In the genomic region with DNA sequence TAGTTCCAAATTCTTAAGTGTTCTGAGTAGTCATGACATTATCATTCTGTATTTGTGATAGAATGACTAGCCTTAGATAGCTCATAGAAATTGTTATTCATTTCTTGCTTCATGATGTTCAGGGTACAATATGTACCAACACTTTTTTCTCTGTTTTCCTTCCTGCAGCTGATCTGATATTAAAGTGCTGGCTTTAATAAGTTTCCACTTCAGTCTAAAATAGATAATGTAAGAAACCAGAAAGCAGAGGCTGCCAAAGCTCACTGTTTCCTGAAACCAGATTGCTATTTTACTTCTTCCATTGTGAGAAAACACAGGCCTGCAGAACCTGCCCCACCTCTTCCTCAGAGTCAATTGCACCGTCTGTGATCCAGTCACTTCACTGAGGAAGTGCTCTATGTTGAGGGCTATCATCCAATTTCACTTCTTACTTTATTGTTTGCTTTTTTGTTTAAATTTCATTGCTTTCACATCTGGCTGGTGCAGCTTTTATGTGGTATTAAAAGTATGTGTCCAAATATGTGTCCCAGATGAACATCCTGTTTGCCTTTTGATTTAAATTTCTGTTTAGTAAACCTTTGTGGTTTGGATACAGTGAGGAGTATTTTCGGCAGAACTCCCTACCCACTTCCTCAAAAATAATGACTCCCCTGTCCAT, we compare ENCODE assay signal across 8 cellular contexts.
A peak's percentile ranks its signal among the peaks of the same experiment; 100 is the strongest.
DNase-seq lines count a peak whose midpoint lies in the region; ATAC-seq, FAIRE-seq and TF ChIP-seq lines count a peak whose summit lies in the region.

No MANE protein-coding gene starts in this region.

- H3K4me1 Mint-ChIP-seq in neural progenitor cell: peaks cover 8% of the 10 kb centered on the region

- H3K9ac ChIP-seq in MM.1S (ENCODE audit: low read length): peak overlapping the region; percentile 0; the same call in 1 of the 2 replicates
- peak overlapping the region; percentile 58 for H3K9ac ChIP-seq in endothelial cell of umbilical vein (replicated peaks; ENCODE audit: extremely low read depth, insufficient read depth, low read length)
- no peak overlapping the region for H3K9ac ChIP-seq in neural progenitor cell

- H3K79me2 ChIP-seq in MM.1S (ENCODE audit: low read length) (no peaks in the 10 kb centered on the region), endothelial cell of umbilical vein (ENCODE audit: control insufficient read depth, insufficient read depth, low read length) (no peaks in the 10 kb centered on the region), neural progenitor cell (ENCODE audit: low read depth) (no peaks in the 10 kb centered on the region)

- H3K36me3 ChIP-seq in MM.1S (replicated peaks; ENCODE audit: insufficient read depth, low read length) (no peaks in the 10 kb centered on the region), endothelial cell of umbilical vein (ENCODE audit: control insufficient read depth in 2 of 2, extremely low read depth in 1 of 2, insufficient read depth in 2 of 2, low read length in 2 of 2) (no peaks in the 10 kb centered on the region), neural progenitor cell (no peaks in the 10 kb centered on the region)

- H3K9me3 ChIP-seq in MM.1S (replicated peaks; ENCODE audit: insufficient read depth, low read length) (no peaks in the 10 kb centered on the region), endothelial cell of umbilical vein (replicated peaks; ENCODE audit: control insufficient read depth, insufficient read depth, low read length) (no peaks in the 10 kb centered on the region), neural progenitor cell (ENCODE audit: low read depth) (no peaks in the 10 kb centered on the region)

- peak; percentile 83 for ATAC-seq in GM19324 (IDR thresholded peaks at IDR 0.05; ENCODE audit: low FRiP score, unreplicated experiment)

- no peak overlapping the region for H3K4me3 Mint-ChIP-seq in neural progenitor cell

- dilution Hi-C loops in endothelial cell of umbilical vein (cut with MboI; ENCODE audit: extremely low pct_ligation_motif_present, low sequenced_read_pairs): no loop called here

- peak; percentile 80 for DNase-seq in MM.1S
- peak; percentile 90 for DNase-seq in endothelial cell of umbilical vein (ENCODE audit: low read depth, low spot score)
- no peak for DNase-seq in neural progenitor cell (ENCODE audit: low spot score)
- DNase-seq in NCI-H2196 (lab: John Stamatoyannopoulos, UW; ENCODE audit: unreplicated experiment): no peak
- no peak for DNase-seq in stimulated activated CD4-positive, alpha-beta T cell treated with anti-CD3 and anti-CD28 coated beads, Interleukin-4, amount 100 ng/mL, for 24 hours
- DNase-seq in NCI-H510A (lab: John Stamatoyannopoulos, UW): no peak
- DNase-seq in NCI-H1092 (lab: John Stamatoyannopoulos, UW): no peak

- H3K4me3 ChIP-seq in MM.1S (ENCODE audit: low read length) (no peak overlapping the region), endothelial cell of umbilical vein (replicated peaks in 1 of 3; ENCODE audit: insufficient read depth in 1 of 3, low read depth in 1 of 3, low read length in 3 of 3) (peak overlapping the region in 1 of 3 experiments; percentile 3), neural progenitor cell (no peak overlapping the region)

- H3K36me3 Mint-ChIP-seq in neural progenitor cell: no peaks in the 10 kb centered on the region

- no peaks in the 10 kb centered on the region for H3K9me2 ChIP-seq in MM.1S (replicated peaks; ENCODE audit: insufficient read depth, low read length)

- CTCF ChIA-PET in endothelial cell of umbilical vein (lab: Charles Lee): interaction anchor here (0.8 to 1.3 kb wide), 2 partner anchors 29 to 287 kb away, joined by 4 to 5 read pairs; no protein-coding TSS in a partner anchor

- POLR2A ChIA-PET in endothelial cell of umbilical vein (lab: Charles Lee): no interaction called here

- H3K9me3 Mint-ChIP-seq in neural progenitor cell: peaks cover 6% of the 10 kb centered on the region

- peak overlapping the region; percentile 41; the same call in 1 of the 2 replicates for H3K27ac ChIP-seq in MM.1S (ENCODE audit: low read length)
- peak overlapping the region; percentile 39 for H3K27ac ChIP-seq in endothelial cell of umbilical vein (ENCODE audit: insufficient read depth, low read depth, low read length)
- no peak overlapping the region for H3K27ac ChIP-seq in neural progenitor cell

- H3K27me3 ChIP-seq in MM.1S (replicated peaks; ENCODE audit: insufficient read depth, low read length): no peaks in the 10 kb centered on the region
- no peaks in the 10 kb centered on the region for H3K27me3 ChIP-seq in endothelial cell of umbilical vein (ENCODE audit: control insufficient read depth in 2 of 2, insufficient read depth in 2 of 2, low read length in 2 of 2)
- no peaks in the 10 kb centered on the region for H3K27me3 ChIP-seq in neural progenitor cell

- peaks cover 2% of the 10 kb centered on the region for H3K27me3 Mint-ChIP-seq in neural progenitor cell (ENCODE audit: insufficient read depth, low read depth)

- TF ChIP-seq CTCF in MM.1S (IDR thresholded peaks at IDR 0.05; ENCODE audit: low read length) (no peak), endothelial cell of umbilical vein (IDR thresholded peaks at IDR 0.05; ENCODE audit: extremely low read depth in 1 of 2, insufficient read depth in 1 of 2, low read depth in 1 of 2, low read length in 2 of 2) (no peak), neural progenitor cell (IDR thresholded peaks at IDR 0.05) (no peak)

- H3K4me2 ChIP-seq in MM.1S (ENCODE audit: low read depth, low read length) (peak overlapping the region; percentile 37), endothelial cell of umbilical vein (ENCODE audit: insufficient read depth, low read length) (peak overlapping the region; percentile 48), neural progenitor cell (no peak overlapping the region)

- TSS peak; percentile 93 for BruUV-seq in endothelial cell of umbilical vein (replicated peaks; lab: Mats Ljungman, UMichigan)

- intact Hi-C loops in endothelial cell of umbilical vein (cut with micrococcal nuclease): loop anchor here (1.0 to 2.0 kb wide), 3 partner anchors 51 to 138 kb away; no protein-coding TSS in a partner anchor

- H3K4me1 ChIP-seq in MM.1S (ENCODE audit: low read length) (peaks cover 19% of the 10 kb centered on the region), endothelial cell of umbilical vein (ENCODE audit: control insufficient read depth, extremely low read depth, insufficient read depth, low read length) (peaks cover 19% of the 10 kb centered on the region), neural progenitor cell (peaks cover 8% of the 10 kb centered on the region)

- H4K20me1 ChIP-seq in MM.1S (ENCODE audit: insufficient read depth, low read length): no peaks in the 10 kb centered on the region
- H4K20me1 ChIP-seq in endothelial cell of umbilical vein (replicated peaks; ENCODE audit: control insufficient read depth, extremely low read depth, insufficient read depth, low read length): no peaks in the 10 kb centered on the region
- no peaks in the 10 kb centered on the region for H4K20me1 ChIP-seq in neural progenitor cell (ENCODE audit: low read depth)

- H3K9me1 ChIP-seq in endothelial cell of umbilical vein (replicated peaks; ENCODE audit: control insufficient read depth, extremely low read depth, insufficient read depth, low read length): no peaks in the 10 kb centered on the region

- FAIRE-seq in endothelial cell of umbilical vein (lab: Jason Lieb, UNC): peak; percentile 28

- TF ChIP-seq POLR2A in endothelial cell of umbilical vein (IDR thresholded peaks at IDR 0.05; ENCODE audit: low read depth, low read length): no peak

- 0 out of 2 replicates have a peak overlapping the region, but pooled peaks have one; percentile 23 for H2AFZ ChIP-seq in MM.1S (ENCODE audit: low read length)
- peak overlapping the region; percentile 95 for H2AFZ ChIP-seq in endothelial cell of umbilical vein (ENCODE audit: low read depth, low read length)
- peak overlapping the region; percentile 10 for H2AFZ ChIP-seq in neural progenitor cell (replicated peaks)

- peaks cover 12% of the 10 kb centered on the region for H3F3A ChIP-seq in MM.1S (ENCODE audit: insufficient read depth, low read length)
- H3F3A ChIP-seq in neural progenitor cell (ENCODE audit: low read depth): no peaks in the 10 kb centered on the region

- no peak overlapping the region for H3K27ac Mint-ChIP-seq in neural progenitor cell

TF ChIP-seq in endothelial cell of umbilical vein, 7 proteins besides CTCF, POLR2A, EP300 and RAD21:
- TF ChIP-seq GATA2 (IDR thresholded peaks at IDR 0.05; ENCODE audit: insufficient read depth, insufficient read length, low read depth, low read length) (peak; percentile 11), POLR2AphosphoS5 (IDR thresholded peaks at IDR 0.05; ENCODE audit: insufficient read depth, low read depth, low read length) (no peak), FOS (IDR thresholded peaks at IDR 0.05; ENCODE audit: borderline replicate concordance, insufficient read depth, low read length) (peak; percentile 7)

Comparison
In these comparisons a context has a peak if more than half of its experiments do, and no peak if none do; other contexts are left out.
1. DNase-seq: peak in MM.1S (single experiment) and endothelial cell of umbilical vein (single experiment); none in neural progenitor cell (single experiment), NCI-H2196 (single experiment), stimulated activated CD4-positive, alpha-beta T cell treated with anti-CD3 and anti-CD28 coated beads, Interleukin-4, amount 100 ng/mL, for 24 hours (single experiment), NCI-H510A (single experiment) and NCI-H1092 (single experiment).
2. H2AFZ ChIP-seq: peak in every context shown above with its lines; median percentile 95 in endothelial cell of umbilical vein; 23 in MM.1S; 10 in neural progenitor cell.